Comparison of ENCODE assay signal across 8 cellular contexts in genomic region chr6:62775427-62776022, GRCh38.
A peak's percentile ranks its signal among the peaks of the same experiment; 100 is the strongest.
DNase-seq lines count a peak whose midpoint lies in the region; ATAC-seq and TF ChIP-seq lines count a peak whose summit lies in the region.

No MANE protein-coding gene starts in this region.

- 92% methylated on average over 2 of the region's 5 CpGs for WGBS in mesenchymal stem cell
- 43 to 50% (median 47%) methylated on average over 5 of the region's 5 CpGs for WGBS in spleen, 5 donors

- H3K27me3 ChIP-seq in mesenchymal stem cell (ENCODE audit: control insufficient read depth in 1 of 2, insufficient read depth in 1 of 2, low read length in 2 of 2), result no peaks in the 10 kb centered on the region
- H3K27me3 ChIP-seq in WERI-Rb-1 (ENCODE audit: insufficient read depth, low read depth, severe bottlenecking), result no peaks in the 10 kb centered on the region
- no peaks in the 10 kb centered on the region for H3K27me3 ChIP-seq in spleen (replicated peaks in 1 of 7)

- no peak overlapping the region for H3K4ac ChIP-seq in mesenchymal stem cell (ENCODE audit: low read depth in 1 of 2, low read length in 2 of 2)

- no peak for TF ChIP-seq POLR2A in spleen (IDR thresholded peaks at IDR 0.05)

- no peaks in the 10 kb centered on the region for H3K9me3 ChIP-seq in mesenchymal stem cell (ENCODE audit: control insufficient read depth, low read length)
- no peaks in the 10 kb centered on the region for H3K9me3 ChIP-seq in WERI-Rb-1 (ENCODE audit: severe bottlenecking)
- H3K9me3 ChIP-seq in spleen, result no peaks in the 10 kb centered on the region

- H3K4me1 ChIP-seq in mesenchymal stem cell (ENCODE audit: control insufficient read depth, insufficient read depth, low read depth, low read length) (no peaks in the 10 kb centered on the region), spleen (no peaks in the 10 kb centered on the region)

- TF ChIP-seq CTCF in GM12873 (IDR thresholded peaks at IDR 0.05; ENCODE audit: insufficient read depth, low read depth, low read length, missing control alignments) (peak; percentile 46), WERI-Rb-1 (IDR thresholded peaks at IDR 0.05; ENCODE audit: low read depth, low read length) (no peak), spleen (IDR thresholded peaks at IDR 0.05 in 8 of 11, conservative IDR thresholded peaks at IDR 0.05 in 3 of 11) (peak in 5 of 11 experiments; percentile 16 to 47 (median 36))

- intact Hi-C loops in spleen (cut with DNase I; ENCODE audit: low total_unique reads), result no loop called here

- H2BK12ac ChIP-seq in mesenchymal stem cell (ENCODE audit: low read length in 2 of 2), result no peak overlapping the region

- no peaks in the 10 kb centered on the region for H3K36me3 ChIP-seq in mesenchymal stem cell (ENCODE audit: control insufficient read depth in 1 of 2, insufficient read depth in 2 of 2, low read depth in 1 of 2, low read length in 2 of 2)
- H3K36me3 ChIP-seq in WERI-Rb-1, result no peaks in the 10 kb centered on the region
- no peaks in the 10 kb centered on the region for H3K36me3 ChIP-seq in spleen

- no peak overlapping the region for H2BK120ac ChIP-seq in mesenchymal stem cell (ENCODE audit: low read depth, low read length)

- H2AK5ac ChIP-seq in mesenchymal stem cell (ENCODE audit: low read length, severe bottlenecking), result no peak overlapping the region

- no peak overlapping the region for H3K23ac ChIP-seq in mesenchymal stem cell (ENCODE audit: low read length in 2 of 2)

- H3K79me1 ChIP-seq in mesenchymal stem cell (replicated peaks; ENCODE audit: low read length, poor library complexity, severe bottlenecking), result no peaks in the 10 kb centered on the region

- ATAC-seq in HG03469 (IDR thresholded peaks at IDR 0.05; ENCODE audit: unreplicated experiment) (peak; percentile 42), esophagus mucosa (no peak)

- H3K14ac ChIP-seq in mesenchymal stem cell (ENCODE audit: low read length in 2 of 2), result no peak overlapping the region

- no peak overlapping the region for H3K4me3 ChIP-seq in mesenchymal stem cell (ENCODE audit: insufficient read depth in 1 of 2, low read depth in 1 of 2, low read length in 2 of 2)
- no peak overlapping the region for H3K4me3 ChIP-seq in WERI-Rb-1 (ENCODE audit: low read depth, low read length)
- no peak overlapping the region for H3K4me3 ChIP-seq in spleen

- no peak overlapping the region for H2BK15ac ChIP-seq in mesenchymal stem cell (ENCODE audit: low read depth, poor library complexity, severe bottlenecking)

- H2AFZ ChIP-seq in mesenchymal stem cell (ENCODE audit: low read depth, low read length), result no peak overlapping the region

- no peak overlapping the region for H4K8ac ChIP-seq in mesenchymal stem cell (ENCODE audit: low read length)

- no peak overlapping the region for H2BK5ac ChIP-seq in mesenchymal stem cell (ENCODE audit: low read depth, low read length, poor library complexity, severe bottlenecking)

- DNase-seq in SW480 (ENCODE audit: low spot score), result peak; percentile 7
- peak; percentile 9 for DNase-seq in mesenchymal stem cell
- DNase-seq in WERI-Rb-1, result no peak
- no peak for DNase-seq in NCI-H2029 treated with DMSO at 0.1 percent for 48 hours (lab: John Stamatoyannopoulos, UW)
- no peak for DNase-seq in spleen

- no peak overlapping the region for H3K4me2 ChIP-seq in mesenchymal stem cell (ENCODE audit: low read length, poor library complexity, severe bottlenecking)

- no peak overlapping the region for H4K91ac ChIP-seq in mesenchymal stem cell (ENCODE audit: low read length)

- H3K18ac ChIP-seq in mesenchymal stem cell (ENCODE audit: low read depth in 1 of 2, low read length in 2 of 2), result no peak overlapping the region

- no peak overlapping the region for H3K9ac ChIP-seq in mesenchymal stem cell (ENCODE audit: low read length)

- H3K27ac ChIP-seq in mesenchymal stem cell (ENCODE audit: low read length, poor library complexity, severe bottlenecking) (no peak overlapping the region), WERI-Rb-1 (no peak overlapping the region), spleen (no peak overlapping the region)

Comparison
In these comparisons a context has a peak if more than half of its experiments do, and no peak if none do; other contexts are left out.
1. DNase-seq: peak in SW480 (single experiment) and mesenchymal stem cell (single experiment); none in WERI-Rb-1 (single experiment), NCI-H2029 treated with DMSO at 0.1 percent for 48 hours (single experiment) and spleen (single experiment).